In the genomic region with DNA sequence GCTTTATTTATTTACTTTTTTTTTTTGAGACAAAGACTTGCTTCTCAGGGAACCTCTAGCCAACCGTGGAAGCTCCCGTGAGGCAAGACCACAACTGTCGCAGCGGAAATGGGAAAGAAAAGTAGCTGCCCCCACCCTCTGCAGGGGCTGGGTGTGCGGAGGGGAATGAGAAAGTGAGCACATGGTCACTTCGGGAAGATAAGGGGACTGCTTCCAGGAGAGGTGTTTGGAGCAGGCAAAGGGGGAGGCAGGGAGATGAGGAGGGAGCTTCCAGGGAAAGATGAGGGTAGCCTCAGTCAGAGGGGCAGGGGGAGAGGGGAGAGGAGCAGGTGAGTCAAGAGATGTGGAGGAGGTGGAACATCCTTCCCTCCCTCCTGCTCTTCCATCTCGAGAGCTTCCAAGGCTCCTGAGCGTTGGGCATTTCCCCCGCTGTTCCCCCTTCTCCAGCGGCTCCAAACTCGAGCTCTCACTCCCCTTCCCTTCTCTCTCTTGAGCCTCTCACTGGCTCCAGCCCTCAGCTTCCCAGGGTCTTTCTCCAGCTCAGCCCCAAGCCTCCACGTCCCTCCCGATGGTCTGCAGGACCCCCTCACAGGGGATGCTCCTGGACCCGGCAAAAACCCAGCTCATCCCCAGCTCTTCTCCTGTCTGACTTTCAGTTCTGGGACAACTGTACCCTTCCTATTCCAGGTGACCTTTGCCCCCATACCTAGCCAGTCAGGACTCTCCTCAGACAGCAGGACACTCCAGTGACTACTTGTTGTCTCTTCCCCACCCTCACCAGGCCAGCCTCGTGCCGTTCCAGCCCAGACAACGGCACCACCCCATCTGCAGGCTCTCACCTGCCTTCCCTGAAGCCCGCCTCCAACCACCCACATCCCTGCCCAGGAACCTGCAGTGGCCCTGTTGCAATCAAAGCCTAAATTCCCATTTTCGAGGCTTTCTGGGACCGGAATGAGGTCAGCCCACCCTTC, we compare ENCODE assay signal across 9 cellular contexts. TPM values are rescaled to one million over a fixed set of nuclear protein-coding genes. Genes with fewer than 3 reads are reported as not detected.
DNase-seq lines count a peak whose midpoint lies in the region; ATAC-seq and TF ChIP-seq lines count a peak whose summit lies in the region.
"Had no signal": no experiment of that assay in that cellular context is flagged by ENCODE, and none has a peak within 500 bp of the region (broad histone marks: within the 10 kb centered on the region; RNA-seq: fewer than 3 reads in every experiment).

No MANE protein-coding gene starts in this region.

- 38 to 47% methylated on average over 3 to 20 of the region's 20 CpGs for WGBS in transverse colon (ENCODE audit: low coverage in 1 of 2), 2 donors

- peaks cover 2% of the 10 kb centered on the region for H3K9me3 Mint-ChIP-seq in activated naive CD4-positive, alpha-beta T cell treated with anti-CD3 and anti-CD28 coated beads, Interleukin-2, amount 10 ng/mL, durations not matched to agents 7 days and 5 days
- H3K9me3 Mint-ChIP-seq in activated CD8-positive, alpha-beta T cell treated with anti-CD3 and anti-CD28 coated beads, Interleukin-2, amount 10 ng/mL, durations not matched to agents 7 days and 5 days (ENCODE audit: insufficient read depth) = peaks cover 2% of the 10 kb centered on the region

- H3K27ac Mint-ChIP-seq in activated naive CD4-positive, alpha-beta T cell treated with anti-CD3 and anti-CD28 coated beads, Interleukin-2, amount 10 ng/mL, durations not matched to agents 7 days and 5 days = no peak overlapping the region
- H3K27ac Mint-ChIP-seq in activated CD8-positive, alpha-beta T cell treated with anti-CD3 and anti-CD28 coated beads, Interleukin-2, amount 10 ng/mL, durations not matched to agents 7 days and 5 days = peak overlapping the region; percentile 99

- POLR2A ChIA-PET in activated CD8-positive, alpha-beta T cell treated with anti-CD3 and anti-CD28 coated beads, Interleukin-2, amount 10 ng/mL, durations not matched to agents 7 days and 5 days (lab: Charles Lee) = interaction anchor here (1.0 to 5.0 kb wide), 7 partner anchors 14 to 108 kb away, joined by 3 to 97 read pairs (median 9); no protein-coding TSS in a partner anchor

- peaks cover 0 to 9% (median 0%) of the 10 kb centered on the region in 4 donors for H3K4me1 ChIP-seq in transverse colon

- intact Hi-C loops in transverse colon (cut with DNase I; ENCODE audit: low total_unique reads) = no loop called here

- no peaks in the 10 kb centered on the region for H3K9me3 ChIP-seq in transverse colon

- no peak overlapping the region for H3K27ac ChIP-seq in transverse colon

- no peak for TF ChIP-seq POLR2A in transverse colon (IDR thresholded peaks at IDR 0.05)

- H3K27me3 ChIP-seq in transverse colon = peaks cover 15% of the 10 kb centered on the region

- peak overlapping the region; percentile 88 for H3K4me3 Mint-ChIP-seq in activated naive CD4-positive, alpha-beta T cell treated with anti-CD3 and anti-CD28 coated beads, Interleukin-2, amount 10 ng/mL, durations not matched to agents 7 days and 5 days
- H3K4me3 Mint-ChIP-seq in activated CD8-positive, alpha-beta T cell treated with anti-CD3 and anti-CD28 coated beads, Interleukin-2, amount 10 ng/mL, durations not matched to agents 7 days and 5 days = peak overlapping the region; percentile 84

- no peak for TF ChIP-seq EP300 in transverse colon (IDR thresholded peaks at IDR 0.05; ENCODE audit: low read depth)

- H3K27me3 Mint-ChIP-seq in activated naive CD4-positive, alpha-beta T cell treated with anti-CD3 and anti-CD28 coated beads, Interleukin-2, amount 10 ng/mL, durations not matched to agents 7 days and 5 days = no peaks in the 10 kb centered on the region
- no peaks in the 10 kb centered on the region for H3K27me3 Mint-ChIP-seq in activated CD8-positive, alpha-beta T cell treated with anti-CD3 and anti-CD28 coated beads, Interleukin-2, amount 10 ng/mL, durations not matched to agents 7 days and 5 days (ENCODE audit: low read depth)

- DNase-seq in activated naive CD4-positive, alpha-beta T cell treated with anti-CD3 and anti-CD28 coated beads, Interleukin-2, amount 10 ng/mL, durations not matched to agents 7 days and 5 days = no peak
- DNase-seq in activated naive CD4-positive, alpha-beta T cell (lab: John Stamatoyannopoulos, UW) = no peak
- DNase-seq in activated CD8-positive, alpha-beta T cell treated with anti-CD3 and anti-CD28 coated beads, Interleukin-2, amount 10 ng/mL, durations not matched to agents 7 days and 5 days = no peak
- DNase-seq in kidney glomerular epithelial cell (lab: John Stamatoyannopoulos, UW) = peak; percentile 19
- DNase-seq in transverse colon = peak; percentile 37
- DNase-seq in amniotic stem cell (lab: John Stamatoyannopoulos, UW) = no peak
- DNase-seq in iPS-NIHi7 (ENCODE audit: extremely low spot score) = no peak
- DNase-seq: NCI-H1930 had no signal

- H3K4me3 ChIP-seq in transverse colon = no peak overlapping the region

- H3K4me1 Mint-ChIP-seq in activated naive CD4-positive, alpha-beta T cell treated with anti-CD3 and anti-CD28 coated beads, Interleukin-2, amount 10 ng/mL, durations not matched to agents 7 days and 5 days = peaks cover 65% of the 10 kb centered on the region
- peaks cover 71% of the 10 kb centered on the region for H3K4me1 Mint-ChIP-seq in activated CD8-positive, alpha-beta T cell treated with anti-CD3 and anti-CD28 coated beads, Interleukin-2, amount 10 ng/mL, durations not matched to agents 7 days and 5 days (ENCODE audit: low read depth)

- CTCF ChIA-PET in activated naive CD4-positive, alpha-beta T cell treated with anti-CD3 and anti-CD28 coated beads, Interleukin-2, amount 10 ng/mL, durations not matched to agents 7 days and 5 days (lab: Charles Lee) = interaction anchor here (1.1 to 8.9 kb wide), 2 partner anchors 14 to 21 kb away, joined by 3 to 103 read pairs; no protein-coding TSS in a partner anchor
- CTCF ChIA-PET in activated CD8-positive, alpha-beta T cell treated with anti-CD3 and anti-CD28 coated beads, Interleukin-2, amount 10 ng/mL, durations not matched to agents 7 days and 5 days (lab: Charles Lee) = interaction anchor here (0.7 to 1.6 kb wide), 5 partner anchors 19 to 67 kb away, joined by 3 to 6 read pairs (median 4); no protein-coding TSS in a partner anchor

- in situ Hi-C loops in transverse colon (cut with MboI; ENCODE audit: low pct_ligation_motif_present in 1 of 4, low pct_unique_long_range_greater_than_20kb in 1 of 4, low sequenced_read_pairs in 3 of 4) = no loop called here

- no peak for ATAC-seq in activated CD8-positive, alpha-beta T cell treated with anti-CD3 and anti-CD28 coated beads, Interleukin-2, amount 10 ng/mL, durations not matched to agents 7 days and 5 days
- ATAC-seq in activated CD4-positive, CD25-positive, alpha-beta regulatory T cell treated with anti-CD3 and anti-CD28 coated beads, Interleukin-2, amount 50 U/mL, for 24 hours = no peak

- H3K36me3 ChIP-seq in transverse colon = no peaks in the 10 kb centered on the region

- peaks cover 53% of the 10 kb centered on the region for H3K36me3 Mint-ChIP-seq in activated naive CD4-positive, alpha-beta T cell treated with anti-CD3 and anti-CD28 coated beads, Interleukin-2, amount 10 ng/mL, durations not matched to agents 7 days and 5 days
- peaks cover 83% of the 10 kb centered on the region for H3K36me3 Mint-ChIP-seq in activated CD8-positive, alpha-beta T cell treated with anti-CD3 and anti-CD28 coated beads, Interleukin-2, amount 10 ng/mL, durations not matched to agents 7 days and 5 days (ENCODE audit: low read depth)

- no peak for TF ChIP-seq CTCF in transverse colon (IDR thresholded peaks at IDR 0.05)

RNA-seq across cellular contexts. Expression of a gene that starts 4.0 kb away (rescaled TPM):
- total RNA-seq in activated CD8-positive, alpha-beta T cell treated with anti-CD3 and anti-CD28 coated beads, Interleukin-2, amount 10 ng/mL, durations not matched to agents 7 days and 5 days = 100 to 1,000 TPM; 202 to 213 TPM
- total RNA-seq in transverse colon = 1 to 10 TPM; 1.1 to 3.4 (median 2.6) TPM

RNA-seq across cellular contexts. Expression of a gene that starts 36.2 kb away (rescaled TPM):
- 1 to 10 TPM; 1.1 TPM for total RNA-seq in activated CD8-positive, alpha-beta T cell treated with anti-CD3 and anti-CD28 coated beads, Interleukin-2, amount 10 ng/mL, durations not matched to agents 7 days and 5 days
- 1 to 10 TPM in 1 of 4 donors, under 1 TPM in 2, not detected in 1; 0.16 to 4.9 (median 0.41) TPM for total RNA-seq in transverse colon

RNA-seq across cellular contexts. Expression of a gene that starts 42.3 kb away (rescaled TPM):
- 1 to 10 TPM; 6.1 to 6.2 TPM for total RNA-seq in activated CD8-positive, alpha-beta T cell treated with anti-CD3 and anti-CD28 coated beads, Interleukin-2, amount 10 ng/mL, durations not matched to agents 7 days and 5 days
- 10 to 100 TPM in 1 of 4 donors, 1 to 10 TPM in 3; 1.4 to 68.8 (median 7.5) TPM for total RNA-seq in transverse colon

Comparison
In these comparisons a context has a peak if more than half of its experiments do, and no peak if none do; other contexts are left out.
1. DNase-seq: peak in kidney glomerular epithelial cell (single experiment) and transverse colon (single experiment); none in activated naive CD4-positive, alpha-beta T cell treated with anti-CD3 and anti-CD28 coated beads, Interleukin-2, amount 10 ng/mL, durations not matched to agents 7 days and 5 days (single experiment), activated naive CD4-positive, alpha-beta T cell (0 of 4), activated CD8-positive, alpha-beta T cell treated with anti-CD3 and anti-CD28 coated beads, Interleukin-2, amount 10 ng/mL, durations not matched to agents 7 days and 5 days (single experiment), amniotic stem cell (single experiment) and iPS-NIHi7 (single experiment).
2. RNA of a gene that starts 4.0 kb away (total RNA-seq): 202 to 213 TPM in activated CD8-positive, alpha-beta T cell treated with anti-CD3 and anti-CD28 coated beads, Interleukin-2, amount 10 ng/mL, durations not matched to agents 7 days and 5 days; 1.1 to 3.4 TPM in transverse colon; every median in the first group is over 10 times any median in the second.